1 cellular context compared by ENCODE assay signal in genomic region chr11:94153320-94153719, GRCh38.
TF ChIP-seq lines count a peak whose summit lies in the region.

No MANE protein-coding gene starts in this region.

TF ChIP-seq in HepG2, 621 proteins besides CTCF, POLR2A, EP300 and RAD21 (continued from another document and continues in another):
- no peak for TF ChIP-seq PRDM10 (CRISPR knock-in tag; IDR thresholded peaks at IDR 0.05; ENCODE audit: low read depth)
- TF ChIP-seq THAP8 (CRISPR knock-in tag; IDR thresholded peaks at IDR 0.05; ENCODE audit: borderline replicate concordance): no peak
- peak; percentile 36; the same call in 1 of the 2 replicates for TF ChIP-seq HNF4G (IDR thresholded peaks at IDR 0.05; ENCODE audit: borderline replicate concordance, low read depth, low read length)
- no peak for TF ChIP-seq HNF4G (CRISPR knock-in tag; IDR thresholded peaks at IDR 0.05; ENCODE audit: borderline replicate concordance, low read depth)
- TF ChIP-seq THAP11 (CRISPR knock-in tag; IDR thresholded peaks at IDR 0.05): no peak
- no peak for TF ChIP-seq KLF12 (CRISPR knock-in tag; IDR thresholded peaks at IDR 0.05; ENCODE audit: borderline replicate concordance)
- TF ChIP-seq ZBTB20 (CRISPR knock-in tag; IDR thresholded peaks at IDR 0.05; ENCODE audit: borderline replicate concordance, low read depth): no peak
- TF ChIP-seq ZGPAT (CRISPR knock-in tag; IDR thresholded peaks at IDR 0.05): 0 out of 2 replicates have a peak, but pooled peaks have one; percentile 36
- no peak for TF ChIP-seq CENPT (CRISPR knock-in tag; IDR thresholded peaks at IDR 0.05; ENCODE audit: low read depth)
- TF ChIP-seq CEBPZ (IDR thresholded peaks at IDR 0.05; ENCODE audit: low read length): no peak
- TF ChIP-seq ZNF451 (CRISPR knock-in tag; IDR thresholded peaks at IDR 0.05): no peak
- no peak for TF ChIP-seq ZNF343 (CRISPR knock-in tag; IDR thresholded peaks at IDR 0.05)
- TF ChIP-seq ZNF3 (CRISPR knock-in tag; IDR thresholded peaks at IDR 0.05): no peak
- no peak for TF ChIP-seq ZBTB26 (CRISPR knock-in tag; IDR thresholded peaks at IDR 0.05; ENCODE audit: borderline replicate concordance)
- no peak for TF ChIP-seq NR0B2 (CRISPR knock-in tag; IDR thresholded peaks at IDR 0.05)
- no peak for TF ChIP-seq GFI1 (CRISPR knock-in tag; IDR thresholded peaks at IDR 0.05; ENCODE audit: borderline replicate concordance)
- no peak for TF ChIP-seq SIX4 (CRISPR knock-in tag; IDR thresholded peaks at IDR 0.05)
- no peak for TF ChIP-seq ZNF577 (CRISPR knock-in tag; IDR thresholded peaks at IDR 0.05; ENCODE audit: borderline replicate concordance, low read depth)
- TF ChIP-seq HBP1 (CRISPR knock-in tag; IDR thresholded peaks at IDR 0.05; ENCODE audit: low read depth): no peak
- TF ChIP-seq ZNF407 (CRISPR knock-in tag; IDR thresholded peaks at IDR 0.05; ENCODE audit: not compliant biosample characterization): no peak
- TF ChIP-seq ATM (IDR thresholded peaks at IDR 0.05; ENCODE audit: borderline replicate concordance): no peak
- no peak for TF ChIP-seq ZNF703 (CRISPR knock-in tag; IDR thresholded peaks at IDR 0.05; ENCODE audit: borderline replicate concordance)
- no peak for TF ChIP-seq TGIF2 (CRISPR knock-in tag; IDR thresholded peaks at IDR 0.05)
- TF ChIP-seq ARNT (IDR thresholded peaks at IDR 0.05): no peak
- TF ChIP-seq AKAP8 (CRISPR knock-in tag; IDR thresholded peaks at IDR 0.05): no peak
- TF ChIP-seq NFRKB (IDR thresholded peaks at IDR 0.05): no peak
- TF ChIP-seq MTF1 (CRISPR knock-in tag; IDR thresholded peaks at IDR 0.05): no peak
- TF ChIP-seq HMGXB4 (CRISPR knock-in tag; IDR thresholded peaks at IDR 0.05; ENCODE audit: borderline replicate concordance in 1 of 2, low read depth in 1 of 2): peak in 1 of 2 experiments; percentile 32; a peak in 1 of 4 replicates
- no peak for TF ChIP-seq ZFP82 (CRISPR knock-in tag; IDR thresholded peaks at IDR 0.05; ENCODE audit: borderline replicate concordance)
- no peak for TF ChIP-seq ZNF430 (CRISPR knock-in tag; IDR thresholded peaks at IDR 0.05)
- no peak for TF ChIP-seq RBFOX2 (IDR thresholded peaks at IDR 0.05; ENCODE audit: low read depth, low read length)
- no peak for TF ChIP-seq ZNF30 (CRISPR knock-in tag; IDR thresholded peaks at IDR 0.05)
- no peak for TF ChIP-seq ARNTL (CRISPR knock-in tag; IDR thresholded peaks at IDR 0.05)
- no peak for TF ChIP-seq MTA1 (CRISPR knock-in tag; IDR thresholded peaks at IDR 0.05; ENCODE audit: borderline replicate concordance)
- peak; percentile 46; the same call in 1 of the 2 replicates for TF ChIP-seq BCL6 (CRISPR knock-in tag; IDR thresholded peaks at IDR 0.05)
- TF ChIP-seq SIN3A (IDR thresholded peaks at IDR 0.05; ENCODE audit: borderline replicate concordance, low read depth, low read length): no peak
